18 cellular contexts compared by ENCODE assay signal in genomic region chr4:92121099-92121498, GRCh38.
DNase-seq lines count a peak whose midpoint lies in the region; ATAC-seq, FAIRE-seq and TF ChIP-seq lines count a peak whose summit lies in the region.
"Had no signal": no experiment of that assay in that cellular context is flagged by ENCODE, and none has a peak within 500 bp of the region (broad histone marks: within the 10 kb centered on the region; RNA-seq: fewer than 3 reads in every experiment).

No MANE protein-coding gene starts in this region.

- no peak for TF ChIP-seq EP300 in Ishikawa (IDR thresholded peaks at IDR 0.05; ENCODE audit: borderline replicate concordance)

- H3K4me1 Mint-ChIP-seq in activated CD4-positive, alpha-beta memory T cell treated with anti-CD3 and anti-CD28 coated beads, Interleukin-2, amount 10 ng/mL, durations not matched to agents 7 days and 5 days, result no peaks in the 10 kb centered on the region
- H3K4me1 Mint-ChIP-seq: activated B cell treated with CpG ODN at 0.5 μM for 24 hours, B cell, T-helper 17 cell had no signal

- no peaks in the 10 kb centered on the region for H3K27me3 Mint-ChIP-seq in activated CD4-positive, alpha-beta memory T cell treated with anti-CD3 and anti-CD28 coated beads, Interleukin-2, amount 10 ng/mL, durations not matched to agents 7 days and 5 days
- H3K27me3 Mint-ChIP-seq: activated B cell treated with CpG ODN at 0.5 μM for 24 hours, B cell, T-helper 17 cell had no signal

- no peak for TF ChIP-seq RAD21 in Ishikawa (IDR thresholded peaks at IDR 0.05; ENCODE audit: low read depth)

- POLR2A ChIA-PET in activated CD4-positive, alpha-beta memory T cell treated with anti-CD3 and anti-CD28 coated beads, Interleukin-2, amount 10 ng/mL, durations not matched to agents 7 days and 5 days (lab: Charles Lee), result no interaction called here

- no peak for TF ChIP-seq POLR2A in GM12891 (IDR thresholded peaks at IDR 0.05; ENCODE audit: low read depth, low read length)

- ATAC-seq in sciatic nerve, result peak; percentile 42
- ATAC-seq: T-helper 17 cell had no signal

- peak; percentile 5 for DNase-seq in RPMI8226
- DNase-seq in fibroblast of the conjunctiva (ENCODE audit: low read depth), result peak; percentile 17
- DNase-seq in sciatic nerve (ENCODE audit: low spot score), result no peak
- no peak for DNase-seq in GM12891 (ENCODE audit: insufficient read length, low spot score)
- DNase-seq in activated CD4-positive, alpha-beta memory T cell treated with anti-CD3 and anti-CD28 coated beads, Interleukin-2, amount 10 ng/mL, durations not matched to agents 7 days and 5 days, result no peak
- DNase-seq in NCI-H1930 (lab: John Stamatoyannopoulos, UW), result no peak
- DNase-seq in activated CD4-positive, CD25-positive, alpha-beta regulatory T cell treated with anti-CD3 and anti-CD28 coated beads, Interleukin-2, amount 50 U/mL, for 72 hours, result no peak
- DNase-seq: activated B cell treated with CpG ODN at 0.5 μM for 24 hours; Calu3; cortex of kidney; NCI-H1092; SHP77; stimulated activated CD4-positive, alpha-beta T cell treated with anti-CD3 and anti-CD28 coated beads, Interleukin-4, amount 100 ng/mL, for 1 hour; stimulated activated CD8-positive, alpha-beta memory T cell treated with anti-CD3 and anti-CD28 coated beads, Interleukin-4, amount 100 ng/mL, for 48 hours; T-helper 17 cell had no signal

- H3K27ac Mint-ChIP-seq in activated CD4-positive, alpha-beta memory T cell treated with anti-CD3 and anti-CD28 coated beads, Interleukin-2, amount 10 ng/mL, durations not matched to agents 7 days and 5 days, result no peak overlapping the region
- H3K27ac Mint-ChIP-seq: activated B cell treated with CpG ODN at 0.5 μM for 24 hours; activated T-helper 2 cell treated with anti-CD3 and anti-CD28 coated beads, Interferon-gamma antibody, Interleukin-2, Interleukin-4, amounts not matched to agents 10 μg/mL and 5 μg/mL and 100 μg/mL, durations not matched to agents 14 hours and 24 hours and 36 hours; B cell; T-helper 17 cell had no signal

- intact Hi-C loops in sciatic nerve (cut with DNase I), result no loop called here

- CTCF ChIA-PET in activated CD4-positive, alpha-beta memory T cell treated with anti-CD3 and anti-CD28 coated beads, Interleukin-2, amount 10 ng/mL, durations not matched to agents 7 days and 5 days (lab: Charles Lee), result no interaction called here

- no peaks in the 10 kb centered on the region for H3K36me3 Mint-ChIP-seq in activated CD4-positive, alpha-beta memory T cell treated with anti-CD3 and anti-CD28 coated beads, Interleukin-2, amount 10 ng/mL, durations not matched to agents 7 days and 5 days (ENCODE audit: low read depth)

- H3K9me3 Mint-ChIP-seq in activated CD4-positive, alpha-beta memory T cell treated with anti-CD3 and anti-CD28 coated beads, Interleukin-2, amount 10 ng/mL, durations not matched to agents 7 days and 5 days, result peaks cover 2% of the 10 kb centered on the region

- no peak overlapping the region for H3K4me3 Mint-ChIP-seq in activated CD4-positive, alpha-beta memory T cell treated with anti-CD3 and anti-CD28 coated beads, Interleukin-2, amount 10 ng/mL, durations not matched to agents 7 days and 5 days
- H3K4me3 Mint-ChIP-seq: activated B cell treated with CpG ODN at 0.5 μM for 24 hours, B cell, T-helper 17 cell had no signal

- FAIRE-seq in GM12891 (lab: Jason Lieb, UNC), result no peak

TF ChIP-seq in Ishikawa, 13 proteins besides CTCF, POLR2A, EP300 and RAD21:
- no peak for TF ChIP-seq CREB1 (IDR thresholded peaks at IDR 0.05; ENCODE audit: low read depth)
- peak; percentile 4; the same call in 1 of the 2 replicates for TF ChIP-seq NFIC (IDR thresholded peaks at IDR 0.05)

TF ChIP-seq in GM12891, 5 proteins besides CTCF, POLR2A, EP300 and RAD21:
- no peak for TF ChIP-seq PAX5 (IDR thresholded peaks at IDR 0.05; ENCODE audit: insufficient read depth, low read length, severe bottlenecking)

Comparison
In these comparisons a context has a peak if more than half of its experiments do, and no peak if none do; other contexts are left out.
1. DNase-seq: peak in RPMI8226 (single experiment) and fibroblast of the conjunctiva (single experiment); none in sciatic nerve (single experiment), GM12891 (single experiment), activated CD4-positive, alpha-beta memory T cell treated with anti-CD3 and anti-CD28 coated beads, Interleukin-2, amount 10 ng/mL, durations not matched to agents 7 days and 5 days (single experiment), NCI-H1930 (0 of 2) and activated CD4-positive, CD25-positive, alpha-beta regulatory T cell treated with anti-CD3 and anti-CD28 coated beads, Interleukin-2, amount 50 U/mL, for 72 hours (single experiment).